ENCODE assay signal across 20 cellular contexts in genomic region chr6:57159127-57159526, GRCh38.
"Had no signal": no experiment of that assay in that cellular context is flagged by ENCODE, and none has a peak within 500 bp of the region (broad histone marks: within the 10 kb centered on the region; RNA-seq: fewer than 3 reads in every experiment).

No MANE protein-coding gene starts in this region.

- ATAC-seq: K562, T-helper 17 cell had no signal

- FAIRE-seq: K562 had no signal

- DNase-seq: activated B cell treated with CpG ODN at 0.5 μM for 24 hours; activated CD4-positive, alpha-beta memory T cell treated with anti-CD3 and anti-CD28 coated beads, Interleukin-2, amount 10 ng/mL, durations not matched to agents 7 days and 5 days; activated CD4-positive, alpha-beta T cell treated with anti-CD3 and anti-CD28 coated beads for 1 hour; activated CD4-positive, alpha-beta T cell treated with anti-CD3 and anti-CD28 coated beads, Interleukin-2, amount 50 U/mL, for 1 hour; activated gamma-delta T cell; activated naive CD4-positive, alpha-beta T cell treated with anti-CD3 and anti-CD28 coated beads for 36 hours; activated T-cell treated with anti-CD3 and anti-CD28 coated beads for 4 hours; amygdala; cerebellar nuclear complex; Karpas-422; NCI-H1105 treated with DMSO at 0.1 percent for 48 hours; NCI-H1436 treated with DMSO at 0.1 percent for 48 hours; NCI-H187 treated with DMSO at 0.1 percent for 48 hours; NCI-H2081 treated with DMSO at 0.1 percent for 48 hours; NCI-H446; NCI-H524; SIG-M5; T-helper 17 cell; T-helper 9 cell had no signal

- H3K4me3 ChIP-seq: K562 had no signal
